19 cellular contexts compared by ENCODE assay signal in genomic region chr11:11320820-11321219, GRCh38.
"Had no signal": no experiment of that assay in that cellular context is flagged by ENCODE, and none has a peak within 500 bp of the region (broad histone marks: within the 10 kb centered on the region; RNA-seq: fewer than 3 reads in every experiment).

No MANE protein-coding gene starts in this region.

- DNase-seq: activated B cell treated with CpG ODN at 0.5 μM for 24 hours; activated CD4-positive, alpha-beta T cell treated with anti-CD3 and anti-CD28 coated beads for 36 hours; activated CD4-positive, alpha-beta T cell treated with anti-CD3 and anti-CD28 coated beads, Interleukin-2, amount 50 U/mL, for 4 hours; activated CD8-positive, alpha-beta memory T cell treated with anti-CD3 and anti-CD28 coated beads for 24 hours; activated CD8-positive, alpha-beta memory T cell treated with anti-CD3 and anti-CD28 coated beads, Interleukin-2, amount 50 U/mL, for 4 hours; activated T-cell treated with anti-CD3 and anti-CD28 coated beads, Interleukin-2, amount 50 U/mL, for 24 hours; dermis blood vessel endothelial cell; effector memory CD4-positive, alpha-beta T cell; gastrocnemius medialis; hypothalamus; left cardiac atrium; lower lobe of right lung; naive B cell; stomach; T1000; uterus had no signal

- H3K9me3 Mint-ChIP-seq: activated T-cell treated with anti-CD3 and anti-CD28 coated beads, Interleukin-2, amount 50 U/mL, for 24 hours; activated T-helper 17 cell treated with anti-CD3 and anti-CD28 coated beads, Interleukin-2, amount 50 U/mL, for 72 hours had no signal

- ATAC-seq: activated CD4-positive, alpha-beta T cell treated with anti-CD3 and anti-CD28 coated beads for 36 hours; activated naive CD4-positive, alpha-beta T cell treated with anti-CD3 and anti-CD28 coated beads, Interleukin-2, amount 50 U/mL, for 72 hours; activated T-helper 17 cell treated with anti-CD3 and anti-CD28 coated beads, Interleukin-2, amount 50 U/mL, for 72 hours; gastrocnemius medialis had no signal

- H3K27ac Mint-ChIP-seq: activated B cell treated with CpG ODN at 0.5 μM for 24 hours; activated CD4-positive, alpha-beta T cell treated with anti-CD3 and anti-CD28 coated beads for 36 hours; activated T-cell treated with anti-CD3 and anti-CD28 coated beads, Interleukin-2, amount 50 U/mL, for 24 hours; activated T-helper 17 cell treated with anti-CD3 and anti-CD28 coated beads, Interleukin-2, amount 50 U/mL, for 72 hours had no signal

- H3K36me3 Mint-ChIP-seq: naive B cell had no signal

- H3K4me3 Mint-ChIP-seq: activated B cell treated with CpG ODN at 0.5 μM for 24 hours; activated CD4-positive, alpha-beta T cell treated with anti-CD3 and anti-CD28 coated beads for 36 hours; activated T-cell treated with anti-CD3 and anti-CD28 coated beads, Interleukin-2, amount 50 U/mL, for 24 hours; activated T-helper 17 cell treated with anti-CD3 and anti-CD28 coated beads, Interleukin-2, amount 50 U/mL, for 72 hours; naive B cell; neural crest cell had no signal

- H3K4me1 Mint-ChIP-seq: activated B cell treated with CpG ODN at 0.5 μM for 24 hours; activated CD4-positive, alpha-beta T cell treated with anti-CD3 and anti-CD28 coated beads for 36 hours; activated T-helper 17 cell treated with anti-CD3 and anti-CD28 coated beads, Interleukin-2, amount 50 U/mL, for 72 hours; naive B cell had no signal

- H3K27me3 Mint-ChIP-seq: activated B cell treated with CpG ODN at 0.5 μM for 24 hours; activated T-cell treated with anti-CD3 and anti-CD28 coated beads, Interleukin-2, amount 50 U/mL, for 24 hours had no signal
